In genomic region chr4:139619644-139620043, GRCh38 we compare ENCODE assay signal across 8 cellular contexts. TPM values are rescaled to one million over a fixed set of nuclear protein-coding genes. Genes with fewer than 3 reads are reported as not detected.
DNase-seq lines count a peak whose midpoint lies in the region; ATAC-seq, FAIRE-seq and TF ChIP-seq lines count a peak whose summit lies in the region.

No MANE protein-coding gene starts in this region.

- H3K27me3 ChIP-seq in bronchial epithelial cell (ENCODE audit: control insufficient read depth, insufficient read depth, low read length) (no peaks in the 10 kb centered on the region), psoas muscle (ENCODE audit: insufficient read depth in 3 of 3, low read length in 2 of 3) (no peaks in the 10 kb centered on the region)

- no peaks in the 10 kb centered on the region for H3K9me3 ChIP-seq in psoas muscle

- ATAC-seq in GM21367 (IDR thresholded peaks at IDR 0.05; ENCODE audit: unreplicated experiment) = peak; percentile 77
- peak in 2 of 4 donors; percentile 48 to 62 for ATAC-seq in psoas muscle
- ATAC-seq in GM21423 (IDR thresholded peaks at IDR 0.05; ENCODE audit: unreplicated experiment) = no peak

- H3K4me1 ChIP-seq in psoas muscle = no peaks in the 10 kb centered on the region

- TF ChIP-seq CTCF in bronchial epithelial cell (IDR thresholded peaks at IDR 0.05; ENCODE audit: insufficient read depth, low read length, severe bottlenecking) (peak; percentile 61), psoas muscle (IDR thresholded peaks at IDR 0.05) (peak; percentile 27)

- peak; percentile 31 for DNase-seq in NCI-H1092 treated with DMSO at 0.1 percent for 48 hours (lab: John Stamatoyannopoulos, UW)
- no peak for DNase-seq in NCI-H1092 (lab: John Stamatoyannopoulos, UW)
- peak; percentile 32 for DNase-seq in LoVo (ENCODE audit: low spot score)
- peak; percentile 43 for DNase-seq in bronchial epithelial cell (ENCODE audit: low read depth)
- DNase-seq in psoas muscle = no peak
- DNase-seq in epidermal melanocyte (ENCODE audit: insufficient read length, low spot score) = no peak

- intact Hi-C loops in psoas muscle (cut with DNase I) = no loop called here

- no peak overlapping the region for H3K27ac ChIP-seq in psoas muscle

- 92 to 96% (median 93%) methylated on average over 5 of the region's 5 CpGs for WGBS in psoas muscle, 3 donors

- FAIRE-seq in bronchial epithelial cell (lab: Jason Lieb, UNC) = no peak

- no peaks in the 10 kb centered on the region for H3K36me3 ChIP-seq in bronchial epithelial cell (ENCODE audit: control insufficient read depth, insufficient read depth, low read length)
- no peaks in the 10 kb centered on the region for H3K36me3 ChIP-seq in psoas muscle (ENCODE audit: insufficient read depth in 1 of 2, low read depth in 1 of 2)

- H3K4me3 ChIP-seq in bronchial epithelial cell (ENCODE audit: low read depth, low read length) = no peak overlapping the region
- no peak overlapping the region for H3K4me3 ChIP-seq in psoas muscle

RNA-seq across cellular contexts. Expression of gene MGST2, which starts 46.0 kb away (rescaled TPM):
- total RNA-seq in bronchial epithelial cell = 28.7 and 30.5 TPM in 2 replicates
- total RNA-seq in psoas muscle = 10 to 100 TPM; 18.2 to 56.2 (median 50.4) TPM
- polyA plus RNA-seq in psoas muscle = 10 to 100 TPM; 25.6 to 47.0 (median 32.7) TPM

Comparison
In these comparisons a context has a peak if more than half of its experiments do, and no peak if none do; other contexts are left out.
1. DNase-seq: peak in NCI-H1092 treated with DMSO at 0.1 percent for 48 hours (single experiment), LoVo (single experiment) and bronchial epithelial cell (single experiment); none in NCI-H1092 (single experiment), psoas muscle (0 of 2) and epidermal melanocyte (single experiment).